In the genomic region with DNA sequence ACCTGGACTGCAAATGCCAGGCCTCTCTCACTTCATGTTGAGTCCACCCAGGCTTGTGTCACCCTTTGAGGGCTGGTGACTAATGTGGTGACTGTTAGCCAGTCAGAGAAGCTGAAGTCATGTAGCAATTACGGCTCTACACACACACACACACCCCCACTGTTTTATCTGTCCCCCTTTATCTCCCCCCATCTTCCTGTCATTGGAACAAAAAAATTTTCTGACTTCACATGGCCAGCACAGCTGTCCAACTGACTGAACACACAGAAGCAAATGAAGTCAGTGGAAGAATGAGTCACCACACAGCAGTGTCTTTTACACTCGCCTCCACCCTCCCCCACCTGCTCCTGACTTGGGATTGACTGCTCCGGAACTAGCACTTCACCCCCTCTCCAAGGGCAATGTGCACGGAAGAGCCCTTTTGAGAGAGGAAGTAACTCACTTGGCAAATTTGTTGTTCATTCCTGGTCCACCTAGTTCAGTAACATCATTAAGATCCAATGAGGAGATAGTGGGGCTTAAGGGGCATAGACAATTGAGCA, we compare ENCODE assay signal across 1 cellular context.
A peak's percentile ranks its signal among the peaks of the same experiment; 100 is the strongest.
TF ChIP-seq lines count a peak whose summit lies in the region.

No MANE protein-coding gene starts in this region.

TF ChIP-seq in K562, 482 proteins besides CTCF, POLR2A, EP300 and RAD21 (continued from another document and continues in another):
- TF ChIP-seq, protein P1, sequence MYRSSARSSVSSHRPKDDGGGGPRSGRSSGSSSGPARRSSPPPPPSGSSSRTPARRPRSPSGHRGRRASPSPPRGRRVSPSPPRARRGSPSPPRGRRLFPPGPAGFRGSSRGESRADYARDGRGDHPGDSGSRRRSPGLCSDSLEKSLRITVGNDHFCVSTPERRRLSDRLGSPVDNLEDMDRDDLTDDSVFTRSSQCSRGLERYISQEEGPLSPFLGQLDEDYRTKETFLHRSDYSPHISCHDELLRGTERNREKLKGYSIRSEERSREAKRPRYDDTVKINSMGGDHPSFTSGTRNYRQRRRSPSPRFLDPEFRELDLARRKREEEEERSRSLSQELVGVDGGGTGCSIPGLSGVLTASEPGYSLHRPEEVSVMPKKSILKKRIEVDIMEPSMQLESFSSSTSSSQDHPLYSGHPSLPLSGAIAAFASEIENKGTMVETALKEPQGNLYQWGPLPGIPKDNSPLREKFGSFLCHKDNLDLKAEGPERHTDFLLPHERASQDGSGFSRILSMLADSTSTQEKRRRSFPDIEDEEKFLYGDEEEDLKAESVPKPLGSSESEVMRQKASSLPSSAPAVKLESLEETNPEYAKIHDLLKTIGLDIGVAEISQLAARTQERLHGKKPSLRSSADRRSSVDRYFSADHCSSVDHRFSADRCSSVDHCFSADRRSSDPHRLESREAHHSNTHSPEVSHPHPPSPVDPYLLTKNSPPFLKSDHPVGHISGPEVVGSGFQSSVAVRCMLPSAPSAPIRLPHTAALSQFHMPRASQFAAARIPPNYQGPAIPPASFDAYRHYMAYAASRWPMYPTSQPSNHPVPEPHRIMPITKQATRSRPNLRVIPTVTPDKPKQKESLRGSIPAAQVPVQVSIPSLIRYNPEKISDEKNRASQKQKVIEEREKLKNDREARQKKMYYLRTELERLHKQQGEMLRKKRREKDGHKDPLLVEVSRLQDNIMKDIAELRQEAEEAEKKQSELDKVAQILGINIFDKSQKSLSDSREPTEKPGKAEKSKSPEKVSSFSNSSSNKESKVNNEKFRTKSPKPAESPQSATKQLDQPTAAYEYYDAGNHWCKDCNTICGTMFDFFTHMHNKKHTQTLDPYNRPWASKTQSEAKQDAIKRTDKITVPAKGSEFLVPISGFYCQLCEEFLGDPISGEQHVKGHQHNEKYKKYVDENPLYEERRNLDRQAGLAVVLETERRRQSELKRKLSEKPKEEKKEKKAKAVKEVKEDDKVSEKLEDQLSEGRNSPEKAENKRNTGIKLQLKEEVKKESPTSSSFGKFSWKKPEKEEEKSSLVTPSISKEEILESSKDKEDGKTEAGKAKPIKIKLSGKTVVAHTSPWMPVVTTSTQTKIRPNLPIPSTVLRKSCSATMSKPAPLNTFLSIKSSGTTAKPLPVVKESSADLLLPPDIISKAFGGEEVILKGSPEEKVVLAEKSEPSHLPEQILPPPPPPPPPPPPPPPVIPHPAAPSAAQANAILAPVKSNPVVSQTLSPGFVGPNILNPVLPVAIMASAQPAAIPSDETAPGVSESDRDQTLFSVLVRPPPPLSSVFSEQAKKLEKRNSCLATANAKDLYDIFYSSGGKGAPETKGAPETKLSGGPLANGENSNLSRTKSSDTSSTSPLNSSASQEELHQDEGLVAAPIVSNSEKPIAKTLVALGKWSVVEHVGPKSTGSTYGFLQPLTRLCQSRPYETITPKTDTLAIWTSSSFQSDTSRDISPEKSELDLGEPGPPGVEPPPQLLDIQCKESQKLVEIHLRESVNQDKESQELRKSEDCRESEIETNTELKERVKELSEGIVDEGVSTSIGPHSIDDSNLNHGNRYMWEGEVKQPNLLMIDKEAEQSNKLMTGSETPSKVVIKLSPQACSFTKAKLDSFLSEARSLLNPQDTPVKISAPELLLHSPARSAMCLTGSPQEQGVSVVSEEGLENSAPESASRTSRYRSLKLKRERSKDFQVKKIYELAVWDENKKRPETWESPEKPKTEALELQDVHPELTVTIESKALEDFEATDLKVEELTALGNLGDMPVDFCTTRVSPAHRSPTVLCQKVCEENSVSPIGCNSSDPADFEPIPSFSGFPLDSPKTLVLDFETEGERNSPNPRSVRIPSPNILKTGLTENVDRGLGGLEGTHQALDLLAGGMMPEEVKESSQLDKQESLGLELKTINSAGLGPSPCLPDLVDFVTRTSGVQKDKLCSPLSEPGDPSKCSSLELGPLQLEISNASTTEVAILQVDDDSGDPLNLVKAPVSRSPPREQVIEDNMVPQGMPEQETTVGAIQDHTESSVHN (IDR thresholded peaks at IDR 0.05; ENCODE audit: borderline replicate concordance in 1 of 2, low read depth in 1 of 2): peak in 1 of 2 experiments; percentile 97; a peak in 2 of 4 replicates
- TF ChIP-seq ZNF79 (CRISPR knock-in tag; IDR thresholded peaks at IDR 0.05; ENCODE audit: low read depth): no peak
- 0 out of 2 replicates have a peak, but pooled peaks have one; percentile 10 for TF ChIP-seq MTA2 (IDR thresholded peaks at IDR 0.05; ENCODE audit: low read depth)
- peak; percentile 67 to 68; a peak in 3 of 4 replicates for TF ChIP-seq MAZ (CRISPR knock-in tag; conservative IDR thresholded peaks at IDR 0.05 in 1 of 2, IDR thresholded peaks at IDR 0.05 in 1 of 2)
- TF ChIP-seq, protein P2, sequence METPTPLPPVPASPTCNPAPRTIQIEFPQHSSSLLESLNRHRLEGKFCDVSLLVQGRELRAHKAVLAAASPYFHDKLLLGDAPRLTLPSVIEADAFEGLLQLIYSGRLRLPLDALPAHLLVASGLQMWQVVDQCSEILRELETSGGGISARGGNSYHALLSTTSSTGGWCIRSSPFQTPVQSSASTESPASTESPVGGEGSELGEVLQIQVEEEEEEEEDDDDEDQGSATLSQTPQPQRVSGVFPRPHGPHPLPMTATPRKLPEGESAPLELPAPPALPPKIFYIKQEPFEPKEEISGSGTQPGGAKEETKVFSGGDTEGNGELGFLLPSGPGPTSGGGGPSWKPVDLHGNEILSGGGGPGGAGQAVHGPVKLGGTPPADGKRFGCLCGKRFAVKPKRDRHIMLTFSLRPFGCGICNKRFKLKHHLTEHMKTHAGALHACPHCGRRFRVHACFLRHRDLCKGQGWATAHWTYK (CRISPR knock-in tag; IDR thresholded peaks at IDR 0.05): no peak
- no peak for TF ChIP-seq ZNF212 (CRISPR knock-in tag; IDR thresholded peaks at IDR 0.05)
- TF ChIP-seq CTBP1 (IDR thresholded peaks at IDR 0.05; ENCODE audit: borderline replicate concordance): peak; percentile 47
- no peak for TF ChIP-seq LEF1 (IDR thresholded peaks at IDR 0.05)
- peak in 1 of 2 experiments; percentile 62; a peak in 1 of 4 replicates for TF ChIP-seq SRF (CRISPR knock-in tag; IDR thresholded peaks at IDR 0.05)
- no peak for TF ChIP-seq NFXL1 (CRISPR knock-in tag; IDR thresholded peaks at IDR 0.05)
- TF ChIP-seq RNF2 (IDR thresholded peaks at IDR 0.05): peak; percentile 65; the same call in 1 of the 2 replicates
- no peak for TF ChIP-seq ZC3H4 (CRISPR knock-in tag; IDR thresholded peaks at IDR 0.05; ENCODE audit: borderline replicate concordance)
- no peak for TF ChIP-seq PHF21A (IDR thresholded peaks at IDR 0.05; ENCODE audit: borderline replicate concordance, low read depth)
- no peak for TF ChIP-seq TEAD4 (IDR thresholded peaks at IDR 0.05; ENCODE audit: low read length)
- TF ChIP-seq TEAD4 (CRISPR knock-in tag; IDR thresholded peaks at IDR 0.05; ENCODE audit: borderline replicate concordance): no peak
- TF ChIP-seq ZNF197 (CRISPR knock-in tag; IDR thresholded peaks at IDR 0.05; ENCODE audit: low read depth): no peak
- peak; percentile 39; the same call in 1 of the 2 replicates for TF ChIP-seq NBN (IDR thresholded peaks at IDR 0.05; ENCODE audit: low read depth)
- peak; percentile 70 for TF ChIP-seq ZNF384 (IDR thresholded peaks at IDR 0.05; ENCODE audit: low read depth, low read length)
- TF ChIP-seq, protein P3, sequence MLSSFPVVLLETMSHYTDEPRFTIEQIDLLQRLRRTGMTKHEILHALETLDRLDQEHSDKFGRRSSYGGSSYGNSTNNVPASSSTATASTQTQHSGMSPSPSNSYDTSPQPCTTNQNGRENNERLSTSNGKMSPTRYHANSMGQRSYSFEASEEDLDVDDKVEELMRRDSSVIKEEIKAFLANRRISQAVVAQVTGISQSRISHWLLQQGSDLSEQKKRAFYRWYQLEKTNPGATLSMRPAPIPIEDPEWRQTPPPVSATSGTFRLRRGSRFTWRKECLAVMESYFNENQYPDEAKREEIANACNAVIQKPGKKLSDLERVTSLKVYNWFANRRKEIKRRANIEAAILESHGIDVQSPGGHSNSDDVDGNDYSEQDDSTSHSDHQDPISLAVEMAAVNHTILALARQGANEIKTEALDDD (IDR thresholded peaks at IDR 0.05): peak; percentile 70
- no peak for TF ChIP-seq YY1 (IDR thresholded peaks at IDR 0.05; ENCODE audit: borderline replicate concordance in 1 of 3, control insufficient read depth in 1 of 3, extremely low read depth in 1 of 3, insufficient read depth in 3 of 3, insufficient read length in 1 of 3, insufficient replicate concordance in 2 of 3, low read depth in 1 of 3, low read length in 2 of 3)
- 0 out of 2 replicates have a peak, but pooled peaks have one; percentile 44 for TF ChIP-seq HEY1 (CRISPR knock-in tag; IDR thresholded peaks at IDR 0.05; ENCODE audit: borderline replicate concordance)
- TF ChIP-seq CREB1 (IDR thresholded peaks at IDR 0.05): no peak
- TF ChIP-seq CREB1 (CRISPR knock-in tag; IDR thresholded peaks at IDR 0.05): peak; percentile 43; the same call in 1 of the 2 replicates
- TF ChIP-seq JUNB (CRISPR knock-in tag; conservative IDR thresholded peaks at IDR 0.05): peak; percentile 77
- TF ChIP-seq FOXM1 (IDR thresholded peaks at IDR 0.05; ENCODE audit: low read depth): no peak
- no peak for TF ChIP-seq FOXM1 (CRISPR knock-in tag; IDR thresholded peaks at IDR 0.05; ENCODE audit: low read depth)
- TF ChIP-seq TAF9B (IDR thresholded peaks at IDR 0.05; ENCODE audit: partially characterized antibody): peak; percentile 93
- no peak for TF ChIP-seq ATF1 (CRISPR knock-in tag; IDR thresholded peaks at IDR 0.05)
- TF ChIP-seq ATF1 (tag; IDR thresholded peaks at IDR 0.05): peak; percentile 83
- no peak for TF ChIP-seq MBD2 (IDR thresholded peaks at IDR 0.05; ENCODE audit: borderline replicate concordance, low read depth)
- peak in 1 of 2 experiments; percentile 34; a peak in 1 of 4 replicates for TF ChIP-seq RCOR1 (IDR thresholded peaks at IDR 0.05; ENCODE audit: borderline replicate concordance in 1 of 2, low read depth in 2 of 2, low read length in 2 of 2)
- TF ChIP-seq, protein P4, sequence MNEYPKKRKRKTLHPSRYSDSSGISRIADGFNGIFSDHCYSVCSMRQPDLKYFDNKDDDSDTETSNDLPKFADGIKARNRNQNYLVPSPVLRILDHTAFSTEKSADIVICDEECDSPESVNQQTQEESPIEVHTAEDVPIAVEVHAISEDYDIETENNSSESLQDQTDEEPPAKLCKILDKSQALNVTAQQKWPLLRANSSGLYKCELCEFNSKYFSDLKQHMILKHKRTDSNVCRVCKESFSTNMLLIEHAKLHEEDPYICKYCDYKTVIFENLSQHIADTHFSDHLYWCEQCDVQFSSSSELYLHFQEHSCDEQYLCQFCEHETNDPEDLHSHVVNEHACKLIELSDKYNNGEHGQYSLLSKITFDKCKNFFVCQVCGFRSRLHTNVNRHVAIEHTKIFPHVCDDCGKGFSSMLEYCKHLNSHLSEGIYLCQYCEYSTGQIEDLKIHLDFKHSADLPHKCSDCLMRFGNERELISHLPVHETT (CRISPR knock-in tag; conservative IDR thresholded peaks at IDR 0.05 in 1 of 2, IDR thresholded peaks at IDR 0.05 in 1 of 2): peak in 1 of 2 experiments; percentile 77; a peak in 1 of 4 replicates
- no peak for TF ChIP-seq ZNF77 (CRISPR knock-in tag; IDR thresholded peaks at IDR 0.05)
- TF ChIP-seq GABPA (tag; conservative IDR thresholded peaks at IDR 0.05; ENCODE audit: low read depth): peak; percentile 72
- peak; percentile 72 for TF ChIP-seq CBFA2T3 (IDR thresholded peaks at IDR 0.05)
- TF ChIP-seq, protein P5, sequence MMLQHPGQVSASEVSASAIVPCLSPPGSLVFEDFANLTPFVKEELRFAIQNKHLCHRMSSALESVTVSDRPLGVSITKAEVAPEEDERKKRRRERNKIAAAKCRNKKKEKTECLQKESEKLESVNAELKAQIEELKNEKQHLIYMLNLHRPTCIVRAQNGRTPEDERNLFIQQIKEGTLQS (IDR thresholded peaks at IDR 0.05): peak; percentile 97
- TF ChIP-seq, protein P5 (CRISPR knock-in tag; conservative IDR thresholded peaks at IDR 0.05): peak; percentile 93; the same call in 1 of the 2 replicates
- no peak for TF ChIP-seq HLTF (IDR thresholded peaks at IDR 0.05)
- TF ChIP-seq ARID1B (IDR thresholded peaks at IDR 0.05): peak; percentile 87
- TF ChIP-seq SOX6 (IDR thresholded peaks at IDR 0.05): peak; percentile 82
- TF ChIP-seq STAT5B (CRISPR knock-in tag; IDR thresholded peaks at IDR 0.05): no peak
- no peak for TF ChIP-seq FUS (optimal IDR thresholded peaks at IDR 0.05; ENCODE audit: low read depth, low read length)
- no peak for TF ChIP-seq ILF3 (IDR thresholded peaks at IDR 0.05; ENCODE audit: borderline replicate concordance)
